ENCODE assay signal across 23 cellular contexts in genomic region chr1:228376262-228376628, GRCh38. TPM values are rescaled to one million over a fixed set of nuclear protein-coding genes. Genes with fewer than 3 reads are reported as not detected.
DNase-seq lines count a peak whose midpoint lies in the region; ATAC-seq, FAIRE-seq and TF ChIP-seq lines count a peak whose summit lies in the region.
"Had no signal": no experiment of that assay in that cellular context is flagged by ENCODE, and none has a peak within 500 bp of the region (broad histone marks: within the 10 kb centered on the region; RNA-seq: fewer than 3 reads in every experiment).

No MANE protein-coding gene starts in this region.

- no peaks in the 10 kb centered on the region for H3K79me2 ChIP-seq in GM12878 (ENCODE audit: control insufficient read depth, insufficient read depth, low read length)

- H3K9ac ChIP-seq in GM12878 (ENCODE audit: control insufficient read depth, insufficient read depth, low read length) = no peak overlapping the region

- DNase-seq in A673 (ENCODE audit: low spot score) (peak; percentile 31), GM12878 (ENCODE audit: low read depth, low spot score) (no peak), iris pigment epithelial cell (ENCODE audit: low read depth) (peak; percentile 20), NCI-H146 (lab: John Stamatoyannopoulos, UW) (no peak), dorsolateral prefrontal cortex (no peak), D341Med (ENCODE audit: low spot score) (no peak)
- DNase-seq: ACHN; activated naive CD4-positive, alpha-beta T cell treated with anti-CD3 and anti-CD28 coated beads, Interleukin-2, amount 10 ng/mL, durations not matched to agents 7 days and 5 days; activated T-cell treated with anti-CD3 and anti-CD28 coated beads, Interleukin-2, amount 50 U/mL, for 4 hours; C1 segment of cervical spinal cord; foreskin keratinocyte; KBM-7; MV-4-11; naive B cell; NCI-H2029 treated with DMSO at 0.1 percent for 48 hours; NCI-H510A; stimulated activated CD4-positive, alpha-beta T cell treated with anti-CD3 and anti-CD28 coated beads, Interleukin-1b, Interleukin-23, amount 100 ng/mL, for 48 hours had no signal

- 3% methylated on average over 3 of the region's 3 CpGs for WGBS in GM12878 (ENCODE audit: insufficient coverage, insufficient replicate concordance, low lambda C conversion rate, missing lambda C conversion rate)

- H3K4me2 ChIP-seq in GM12878 (ENCODE audit: control insufficient read depth, insufficient read depth) = no peak overlapping the region

- H3K4me3 ChIP-seq in A673 (ENCODE audit: low read depth, low read length, poor library complexity, severe bottlenecking) (no peak overlapping the region), HEK293 (ENCODE audit: low read depth, low read length) (no peak overlapping the region), GM12878 (no peak overlapping the region), dorsolateral prefrontal cortex (no peak overlapping the region)
- H3K4me3 ChIP-seq: ascending aorta had no signal

- H3K27ac ChIP-seq in A673 (ENCODE audit: low read depth, low read length, poor library complexity, severe bottlenecking) (no peak overlapping the region), HEK293 (ENCODE audit: extremely low read depth, low read depth, low read length) (no peak overlapping the region), GM12878 (ENCODE audit: control insufficient read depth, insufficient read depth) (no peak overlapping the region), dorsolateral prefrontal cortex (peak overlapping the region in 10 of 59 donors; percentile 71 to 95 (median 84))
- H3K27ac ChIP-seq: foreskin keratinocyte had no signal

- FAIRE-seq in GM12878 (lab: Jason Lieb, UNC) = no peak
- FAIRE-seq: kidney had no signal

- CTCF ChIA-PET in A673 (lab: Charles Lee) = no interaction called here
- CTCF ChIA-PET in HEK293 (lab: Yijun Ruan, JAX) = interaction anchor here (0.7 kb wide), 1 partner anchor 895 kb away, joined by 3 read pairs; no protein-coding TSS in a partner anchor
- CTCF ChIA-PET in GM12878 (lab: Yijun Ruan, JAX) = no interaction called here

- no peak for TF ChIP-seq EP300 in GM12878 (IDR thresholded peaks at IDR 0.05; ENCODE audit: borderline replicate concordance in 1 of 2, control insufficient read depth in 1 of 2, low read depth in 2 of 2, low read length in 2 of 2)

- H3K9me3 ChIP-seq in A673 (ENCODE audit: low read depth, low read length, poor library complexity, severe bottlenecking) (no peaks in the 10 kb centered on the region), HEK293 (ENCODE audit: control insufficient read depth, insufficient read depth, low read depth, low read length) (no peaks in the 10 kb centered on the region), GM12878 (replicated peaks; ENCODE audit: control insufficient read depth, insufficient read depth, low read length) (no peaks in the 10 kb centered on the region; the same call in 2 of the 3 replicates)
- H3K9me3 ChIP-seq: ascending aorta had no signal

- H3K27me3 ChIP-seq in A673 (replicated peaks; ENCODE audit: insufficient read depth, low read depth, low read length, poor library complexity) = no peaks in the 10 kb centered on the region
- H3K27me3 ChIP-seq in GM12878 (replicated peaks in 1 of 2; ENCODE audit: control insufficient read depth in 2 of 2, insufficient read depth in 2 of 2, low read length in 1 of 2) = peaks cover 0 to 5% of the 10 kb centered on the region in 2 experiments; a peak in 3 of 4 replicates
- H3K27me3 ChIP-seq in dorsolateral prefrontal cortex = no peaks in the 10 kb centered on the region
- H3K27me3 ChIP-seq: ascending aorta had no signal

- intact Hi-C loops in A673 (cut with micrococcal nuclease; ENCODE audit: unreplicated experiment) = loop anchor here (5.0 kb wide), 1 partner anchor 126 kb away; no protein-coding TSS in a partner anchor
- intact Hi-C loops in GM12878 (cut with micrococcal nuclease; ENCODE audit: unreplicated experiment) = no loop called here
- intact Hi-C loops in dorsolateral prefrontal cortex (cut with DNase I) = no loop called here

- ATAC-seq in GM12878 = no peak
- no peak for ATAC-seq in esophagus mucosa
- ATAC-seq: activated CD4-positive, CD25-positive, alpha-beta regulatory T cell treated with anti-CD3 and anti-CD28 coated beads, Interleukin-2, amount 50 U/mL, for 24 hours; activated T-cell treated with anti-CD3 and anti-CD28 coated beads, Interleukin-2, amount 50 U/mL, for 4 hours; foreskin keratinocyte; stimulated activated memory B cell treated with anti-CD40 and anti-IgM and Interleukin-4, amounts not matched to agents 10 μg/mL and 1 μg/mL and 100 μg/mL, for 72 hours had no signal

- TF ChIP-seq CTCF in A673 (conservative IDR thresholded peaks at IDR 0.05; ENCODE audit: low read depth, low read length) (no peak), HEK293 (tag by site-specific recombination; IDR thresholded peaks at IDR 0.05) (no peak), GM12878 (IDR thresholded peaks at IDR 0.05 in 2 of 3, conservative IDR thresholded peaks at IDR 0.05 in 1 of 3; ENCODE audit: control insufficient read depth in 2 of 3, extremely low read depth in 1 of 3, insufficient read depth in 1 of 3, low read depth in 3 of 3, low read length in 3 of 3) (no peak), dorsolateral prefrontal cortex (IDR thresholded peaks at IDR 0.05 in 54 of 56, conservative IDR thresholded peaks at IDR 0.05 in 2 of 56; ENCODE audit: low read depth in 1 of 56, partially characterized antibody in 56 of 56) (no peak)

- POLR2A ChIA-PET in A673 (lab: Charles Lee; ENCODE audit: low non-redundant PET) (no interaction called here), HEK293 (lab: Yijun Ruan, JAX) (interaction anchor here (1.6 kb wide), 1 partner anchor 81 kb away, joined by 4 read pairs; a partner anchor contains a TSS), GM12878 (lab: Charles Lee) (no interaction called here)

- no peak for TF ChIP-seq POLR2A in GM12878 (IDR thresholded peaks at IDR 0.05; ENCODE audit: low read depth, low read length)

- no peaks in the 10 kb centered on the region for H4K20me1 ChIP-seq in GM12878 (ENCODE audit: control insufficient read depth, insufficient read depth)

- SMC1A ChIA-PET in GM12878 (lab: Charles Lee; ENCODE audit: uncharacterized antibody, unreplicated experiment) = no interaction called here

- H3K4me1 ChIP-seq in A673 (ENCODE audit: insufficient read depth, low read length, poor library complexity, severe bottlenecking) (peaks cover 5% of the 10 kb centered on the region), HEK293 (ENCODE audit: control insufficient read depth, insufficient read depth, low read length) (peaks cover 3% of the 10 kb centered on the region; the same call in 1 of the 2 replicates), GM12878 (ENCODE audit: control insufficient read depth, insufficient read depth, low read length) (no peaks in the 10 kb centered on the region)
- H3K4me1 ChIP-seq: foreskin keratinocyte had no signal

- H2AFZ ChIP-seq in GM12878 (ENCODE audit: control insufficient read depth, low read depth, low read length) = no peak overlapping the region

- in situ Hi-C loops in GM12878 (cut with MboI) = no loop called here

- H3K36me3 ChIP-seq in A673 (ENCODE audit: insufficient read depth, low read length, poor library complexity, severe bottlenecking) = no peaks in the 10 kb centered on the region
- H3K36me3 ChIP-seq in HEK293 (ENCODE audit: control insufficient read depth in 2 of 2, insufficient read depth in 1 of 2, low read length in 2 of 2) = no peaks in the 10 kb centered on the region
- no peaks in the 10 kb centered on the region for H3K36me3 ChIP-seq in GM12878 (ENCODE audit: control insufficient read depth in 2 of 2, insufficient read depth in 2 of 2, low read length in 1 of 2)
- H3K36me3 ChIP-seq: ascending aorta had no signal

- RAD21 ChIA-PET in GM12878 (lab: Charles Lee; ENCODE audit: unreplicated experiment) = no interaction called here

- no peak for TF ChIP-seq RAD21 in GM12878 (IDR thresholded peaks at IDR 0.05; ENCODE audit: insufficient read depth, low read depth, low read length)

- no TSS peak for BruUV-seq in A673 (replicated peaks; lab: Mats Ljungman, UMichigan)
- BruUV-seq in GM12878 (replicated peaks; lab: Mats Ljungman, UMichigan) = no TSS peak

RNA-seq across cellular contexts. Expression of gene TRIM11, which starts 30.4 kb away (rescaled TPM):
- total RNA-seq in A673 (2021) (41.8 and 46.6 TPM in 2 replicates), GM12878 (2014; rRNA removed) (16.5 and 17.3 TPM in 2 replicates), GM12878 (2014; rRNA removed; fragmentation: Illumina TruSeq; extraction: Trizol) (13.5 TPM in 2 replicates), GM12878 (2021) (32.5 and 33.7 TPM in 2 replicates), esophagus mucosa (20.7 TPM), dorsolateral prefrontal cortex (10 to 100 TPM; 15.7 to 36.4 (median 25.3) TPM)
- 55.6 and 58.1 TPM in 2 replicates for total RNA-seq in GM12878 (2013; cell fraction: nucleolus; rRNA removed)
- polyA plus RNA-seq in GM12878 (2011; ENCODE audit: low read depth) = 9.5 TPM
- polyA plus RNA-seq in GM12878 (2011; rRNA removed) (6.4 and 8.5 TPM in 2 replicates), GM12878 (2014; fragmentation: Illumina TruSeq; extraction: Trizol) (6.5 and 11.3 TPM in 2 replicates), GM12878 (2014; fragmentation: Nextera tagmentation; extraction: Ambion mirVana) (1 to 10 TPM; 1.3 to 3.0 TPM), GM12878 (2014; rRNA removed) (18.8 and 24.6 TPM in 2 replicates), GM12878 (2016; fragmentation: Nextera tagmentation; extraction: Ambion mirVana) (10 to 100 TPM; 12.9 to 15.0 TPM)
- 9.4 and 12.8 TPM in 2 replicates for polyA plus RNA-seq in GM12878 (2011; cell fraction: cytosol; rRNA removed)
- polyA plus RNA-seq in GM12878 (2011; cell fraction: nucleus; rRNA removed) = 43.2 and 61.8 TPM in 2 replicates
- 14.5 and 20.0 TPM in 2 replicates for polyA plus RNA-seq in GM12878 (2012)
- polyA minus RNA-seq in GM12878 (2011; rRNA and poly(A)+ RNA removed) = 17.0 and 31.3 TPM in 2 replicates
- 9.0 and 10.5 TPM in 2 replicates for polyA minus RNA-seq in GM12878 (2011; cell fraction: cytosol; rRNA and poly(A)+ RNA removed)
- polyA minus RNA-seq in GM12878 (2011; cell fraction: nucleus; rRNA and poly(A)+ RNA removed) = 20.8 and 36.9 TPM in 2 replicates

RNA-seq across cellular contexts. Expression of gene TRIM17, which starts 40.4 kb away (rescaled TPM):
- 0.54 and 0.72 TPM in 2 replicates for total RNA-seq in A673 (2021)
- total RNA-seq in GM12878 (2013; cell fraction: nucleolus; rRNA removed) = not detected in 2 replicates
- 0.11 TPM in 1 of 2 replicates, not detected in the other for total RNA-seq in GM12878 (2014; rRNA removed)
- total RNA-seq in GM12878 (2014; rRNA removed; fragmentation: Illumina TruSeq; extraction: Trizol) = not detected in 2 replicates
- not detected in 2 replicates for total RNA-seq in GM12878 (2021)
- 0.17 TPM for polyA plus RNA-seq in GM12878 (2011; ENCODE audit: low read depth)
- not detected in 2 replicates for polyA plus RNA-seq in GM12878 (2011; rRNA removed)
- polyA plus RNA-seq in GM12878 (2011; cell fraction: cytosol; rRNA removed) = not detected in 2 replicates
- not detected in 2 replicates for polyA plus RNA-seq in GM12878 (2011; cell fraction: nucleus; rRNA removed)
- 0.37 and 0.39 TPM in 2 replicates for polyA plus RNA-seq in GM12878 (2012)
- not detected in 2 replicates for polyA plus RNA-seq in GM12878 (2014; fragmentation: Illumina TruSeq; extraction: Trizol)
- polyA plus RNA-seq in GM12878 (2014; fragmentation: Nextera tagmentation; extraction: Ambion mirVana) = not detected
- polyA plus RNA-seq in GM12878 (2014; rRNA removed) = not detected in 2 replicates
- polyA plus RNA-seq in GM12878 (2016; fragmentation: Nextera tagmentation; extraction: Ambion mirVana) = under 1 TPM; 0.16 to 0.32 TPM
- polyA minus RNA-seq in GM12878 (2011; rRNA and poly(A)+ RNA removed) = not detected in 2 replicates
- polyA minus RNA-seq in GM12878 (2011; cell fraction: cytosol; rRNA and poly(A)+ RNA removed) = not detected in 2 replicates
- not detected in 2 replicates for polyA minus RNA-seq in GM12878 (2011; cell fraction: nucleus; rRNA and poly(A)+ RNA removed)
- 1.3 TPM for total RNA-seq in esophagus mucosa
- total RNA-seq in dorsolateral prefrontal cortex = 10 to 100 TPM in 116 of 120 experiments, 1 to 10 TPM in 4; 8.5 to 40.4 (median 21.4) TPM
- total RNA-seq: ascending aorta had no signal

Comparison
In these comparisons a context has a peak if more than half of its experiments do, and no peak if none do; other contexts are left out.
1. DNase-seq: peak in A673 (single experiment) and iris pigment epithelial cell (single experiment); none in GM12878 (single experiment), NCI-H146 (single experiment), dorsolateral prefrontal cortex (0 of 10) and D341Med (single experiment).